Comparison of ENCODE assay signal across 1 cellular context in the genomic region with DNA sequence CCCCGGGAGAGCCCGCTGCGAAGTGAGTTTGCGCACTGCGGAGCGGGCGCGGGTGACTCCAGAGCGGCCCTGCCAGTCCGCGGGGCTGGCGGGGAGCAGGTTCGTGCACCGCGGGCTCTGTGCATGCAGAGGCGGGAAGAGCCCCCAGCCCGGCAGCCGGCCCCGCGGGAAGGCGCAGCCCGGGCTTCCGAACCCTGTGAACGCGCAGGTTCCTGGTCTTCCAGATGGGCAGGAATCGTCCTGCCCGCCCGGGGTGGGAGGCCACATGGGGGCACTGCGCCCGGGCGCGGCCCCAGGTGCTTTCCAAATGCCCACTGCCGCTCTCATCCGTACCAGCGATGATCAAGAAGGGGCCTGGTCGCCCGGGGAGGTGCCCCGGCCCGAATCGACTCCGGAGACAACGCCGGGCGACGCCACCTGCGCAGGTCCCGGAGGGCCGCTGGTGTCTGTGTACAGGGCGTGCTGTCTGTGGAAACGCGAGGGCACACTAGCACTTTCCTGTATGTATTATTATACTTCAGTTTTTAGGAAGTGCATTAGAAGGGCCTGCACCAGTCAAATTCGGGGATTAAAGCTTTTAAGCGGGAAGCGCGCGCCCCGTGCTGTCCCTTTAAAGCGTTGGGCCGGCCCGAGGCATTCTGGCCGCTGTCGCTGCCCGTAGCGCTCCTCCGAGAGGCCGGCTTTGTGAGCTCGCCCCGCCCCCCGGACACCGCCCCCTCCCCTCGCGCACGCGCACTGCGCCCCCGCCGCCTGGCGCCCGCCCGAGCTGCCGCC.
TF ChIP-seq lines count a peak whose summit lies in the region.

A gene (plus strand): TSS at position 740 of the 774 bp plus-strand sequence. CDS start 3,796 bp downstream, outside the sequence.

TF ChIP-seq in HEK293, 187 proteins besides CTCF, POLR2A, EP300 and RAD21 (continued from another document):
- TF ChIP-seq, protein P1, sequence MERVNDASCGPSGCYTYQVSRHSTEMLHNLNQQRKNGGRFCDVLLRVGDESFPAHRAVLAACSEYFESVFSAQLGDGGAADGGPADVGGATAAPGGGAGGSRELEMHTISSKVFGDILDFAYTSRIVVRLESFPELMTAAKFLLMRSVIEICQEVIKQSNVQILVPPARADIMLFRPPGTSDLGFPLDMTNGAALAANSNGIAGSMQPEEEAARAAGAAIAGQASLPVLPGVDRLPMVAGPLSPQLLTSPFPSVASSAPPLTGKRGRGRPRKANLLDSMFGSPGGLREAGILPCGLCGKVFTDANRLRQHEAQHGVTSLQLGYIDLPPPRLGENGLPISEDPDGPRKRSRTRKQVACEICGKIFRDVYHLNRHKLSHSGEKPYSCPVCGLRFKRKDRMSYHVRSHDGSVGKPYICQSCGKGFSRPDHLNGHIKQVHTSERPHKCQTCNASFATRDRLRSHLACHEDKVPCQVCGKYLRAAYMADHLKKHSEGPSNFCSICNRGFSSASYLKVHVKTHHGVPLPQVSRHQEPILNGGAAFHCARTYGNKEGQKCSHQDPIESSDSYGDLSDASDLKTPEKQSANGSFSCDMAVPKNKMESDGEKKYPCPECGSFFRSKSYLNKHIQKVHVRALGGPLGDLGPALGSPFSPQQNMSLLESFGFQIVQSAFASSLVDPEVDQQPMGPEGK (tag by site-specific recombination; IDR thresholded peaks at IDR 0.05), result peak; percentile 87
- peak; percentile 29 for TF ChIP-seq ZNF561 (tag by site-specific recombination; IDR thresholded peaks at IDR 0.05; ENCODE audit: borderline replicate concordance)
- TF ChIP-seq ZBTB17 (tag by site-specific recombination; IDR thresholded peaks at IDR 0.05), result peak; percentile 85
- TF ChIP-seq ZSCAN30 (tag by site-specific recombination; IDR thresholded peaks at IDR 0.05), result peak; percentile 19
- no peak for TF ChIP-seq ZNF660 (tag by site-specific recombination; IDR thresholded peaks at IDR 0.05)
- peak; percentile 88 for TF ChIP-seq KLF16 (tag by site-specific recombination; IDR thresholded peaks at IDR 0.05)
- TF ChIP-seq, protein P2, sequence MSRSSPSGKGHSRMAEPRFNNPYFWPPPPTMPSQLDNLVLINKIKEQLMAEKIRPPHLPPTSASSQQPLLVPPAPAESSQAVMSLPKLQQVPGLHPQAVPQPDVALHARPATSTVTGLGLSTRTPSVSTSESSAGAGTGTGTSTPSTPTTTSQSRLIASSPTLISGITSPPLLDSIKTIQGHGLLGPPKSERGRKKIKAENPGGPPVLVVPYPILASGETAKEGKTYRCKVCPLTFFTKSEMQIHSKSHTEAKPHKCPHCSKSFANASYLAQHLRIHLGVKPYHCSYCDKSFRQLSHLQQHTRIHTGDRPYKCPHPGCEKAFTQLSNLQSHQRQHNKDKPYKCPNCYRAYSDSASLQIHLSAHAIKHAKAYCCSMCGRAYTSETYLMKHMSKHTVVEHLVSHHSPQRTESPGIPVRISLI (tag by site-specific recombination; IDR thresholded peaks at IDR 0.05), result no peak
- TF ChIP-seq ZNF623 (tag by site-specific recombination; IDR thresholded peaks at IDR 0.05), result 0 out of 2 replicates have a peak, but pooled peaks have one; percentile 18
- TF ChIP-seq, protein P3, sequence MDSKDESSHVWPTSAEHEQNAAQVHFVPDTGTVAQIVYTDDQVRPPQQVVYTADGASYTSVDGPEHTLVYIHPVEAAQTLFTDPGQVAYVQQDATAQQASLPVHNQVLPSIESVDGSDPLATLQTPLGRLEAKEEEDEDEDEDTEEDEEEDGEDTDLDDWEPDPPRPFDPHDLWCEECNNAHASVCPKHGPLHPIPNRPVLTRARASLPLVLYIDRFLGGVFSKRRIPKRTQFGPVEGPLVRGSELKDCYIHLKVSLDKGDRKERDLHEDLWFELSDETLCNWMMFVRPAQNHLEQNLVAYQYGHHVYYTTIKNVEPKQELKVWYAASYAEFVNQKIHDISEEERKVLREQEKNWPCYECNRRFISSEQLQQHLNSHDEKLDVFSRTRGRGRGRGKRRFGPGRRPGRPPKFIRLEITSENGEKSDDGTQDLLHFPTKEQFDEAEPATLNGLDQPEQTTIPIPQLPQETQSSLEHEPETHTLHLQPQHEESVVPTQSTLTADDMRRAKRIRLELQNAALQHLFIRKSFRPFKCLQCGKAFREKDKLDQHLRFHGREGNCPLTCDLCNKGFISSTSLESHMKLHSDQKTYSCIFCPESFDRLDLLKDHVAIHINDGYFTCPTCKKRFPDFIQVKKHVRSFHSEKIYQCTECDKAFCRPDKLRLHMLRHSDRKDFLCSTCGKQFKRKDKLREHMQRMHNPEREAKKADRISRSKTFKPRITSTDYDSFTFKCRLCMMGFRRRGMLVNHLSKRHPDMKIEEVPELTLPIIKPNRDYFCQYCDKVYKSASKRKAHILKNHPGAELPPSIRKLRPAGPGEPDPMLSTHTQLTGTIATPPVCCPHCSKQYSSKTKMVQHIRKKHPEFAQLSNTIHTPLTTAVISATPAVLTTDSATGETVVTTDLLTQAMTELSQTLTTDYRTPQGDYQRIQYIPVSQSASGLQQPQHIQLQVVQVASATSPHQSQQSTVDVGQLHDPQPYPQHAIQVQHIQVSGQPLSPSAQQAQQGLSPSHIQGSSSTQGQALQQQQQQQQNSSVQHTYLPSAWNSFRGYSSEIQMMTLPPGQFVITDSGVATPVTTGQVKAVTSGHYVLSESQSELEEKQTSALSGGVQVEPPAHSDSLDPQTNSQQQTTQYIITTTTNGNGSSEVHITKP (tag by site-specific recombination; IDR thresholded peaks at IDR 0.05), result peak; percentile 100
- TF ChIP-seq, protein P4, sequence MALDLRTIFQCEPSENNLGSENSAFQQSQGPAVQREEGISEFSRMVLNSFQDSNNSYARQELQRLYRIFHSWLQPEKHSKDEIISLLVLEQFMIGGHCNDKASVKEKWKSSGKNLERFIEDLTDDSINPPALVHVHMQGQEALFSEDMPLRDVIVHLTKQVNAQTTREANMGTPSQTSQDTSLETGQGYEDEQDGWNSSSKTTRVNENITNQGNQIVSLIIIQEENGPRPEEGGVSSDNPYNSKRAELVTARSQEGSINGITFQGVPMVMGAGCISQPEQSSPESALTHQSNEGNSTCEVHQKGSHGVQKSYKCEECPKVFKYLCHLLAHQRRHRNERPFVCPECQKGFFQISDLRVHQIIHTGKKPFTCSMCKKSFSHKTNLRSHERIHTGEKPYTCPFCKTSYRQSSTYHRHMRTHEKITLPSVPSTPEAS (tag by site-specific recombination; IDR thresholded peaks at IDR 0.05), result no peak
- 0 out of 2 replicates have a peak, but pooled peaks have one; percentile 19 for TF ChIP-seq ZNF24 (tag by site-specific recombination; IDR thresholded peaks at IDR 0.05)
- TF ChIP-seq ZNF501 (tag by site-specific recombination; IDR thresholded peaks at IDR 0.05), result peak; percentile 47; the same call in 1 of the 2 replicates
- TF ChIP-seq, protein P5, sequence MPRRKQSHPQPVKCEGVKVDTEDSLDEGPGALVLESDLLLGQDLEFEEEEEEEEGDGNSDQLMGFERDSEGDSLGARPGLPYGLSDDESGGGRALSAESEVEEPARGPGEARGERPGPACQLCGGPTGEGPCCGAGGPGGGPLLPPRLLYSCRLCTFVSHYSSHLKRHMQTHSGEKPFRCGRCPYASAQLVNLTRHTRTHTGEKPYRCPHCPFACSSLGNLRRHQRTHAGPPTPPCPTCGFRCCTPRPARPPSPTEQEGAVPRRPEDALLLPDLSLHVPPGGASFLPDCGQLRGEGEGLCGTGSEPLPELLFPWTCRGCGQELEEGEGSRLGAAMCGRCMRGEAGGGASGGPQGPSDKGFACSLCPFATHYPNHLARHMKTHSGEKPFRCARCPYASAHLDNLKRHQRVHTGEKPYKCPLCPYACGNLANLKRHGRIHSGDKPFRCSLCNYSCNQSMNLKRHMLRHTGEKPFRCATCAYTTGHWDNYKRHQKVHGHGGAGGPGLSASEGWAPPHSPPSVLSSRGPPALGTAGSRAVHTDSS (tag by site-specific recombination; IDR thresholded peaks at IDR 0.05), result peak; percentile 21; the same call in 1 of the 2 replicates
- TF ChIP-seq KLF10 (tag by site-specific recombination; IDR thresholded peaks at IDR 0.05), result peak; percentile 67
- TF ChIP-seq ZEB2 (tag by site-specific recombination; IDR thresholded peaks at IDR 0.05), result peak; percentile 82
- TF ChIP-seq ZNF510 (tag by site-specific recombination; IDR thresholded peaks at IDR 0.05; ENCODE audit: insufficient replicate concordance), result no peak
- TF ChIP-seq, protein P6, sequence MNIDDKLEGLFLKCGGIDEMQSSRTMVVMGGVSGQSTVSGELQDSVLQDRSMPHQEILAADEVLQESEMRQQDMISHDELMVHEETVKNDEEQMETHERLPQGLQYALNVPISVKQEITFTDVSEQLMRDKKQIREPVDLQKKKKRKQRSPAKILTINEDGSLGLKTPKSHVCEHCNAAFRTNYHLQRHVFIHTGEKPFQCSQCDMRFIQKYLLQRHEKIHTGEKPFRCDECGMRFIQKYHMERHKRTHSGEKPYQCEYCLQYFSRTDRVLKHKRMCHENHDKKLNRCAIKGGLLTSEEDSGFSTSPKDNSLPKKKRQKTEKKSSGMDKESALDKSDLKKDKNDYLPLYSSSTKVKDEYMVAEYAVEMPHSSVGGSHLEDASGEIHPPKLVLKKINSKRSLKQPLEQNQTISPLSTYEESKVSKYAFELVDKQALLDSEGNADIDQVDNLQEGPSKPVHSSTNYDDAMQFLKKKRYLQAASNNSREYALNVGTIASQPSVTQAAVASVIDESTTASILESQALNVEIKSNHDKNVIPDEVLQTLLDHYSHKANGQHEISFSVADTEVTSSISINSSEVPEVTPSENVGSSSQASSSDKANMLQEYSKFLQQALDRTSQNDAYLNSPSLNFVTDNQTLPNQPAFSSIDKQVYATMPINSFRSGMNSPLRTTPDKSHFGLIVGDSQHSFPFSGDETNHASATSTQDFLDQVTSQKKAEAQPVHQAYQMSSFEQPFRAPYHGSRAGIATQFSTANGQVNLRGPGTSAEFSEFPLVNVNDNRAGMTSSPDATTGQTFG (tag by site-specific recombination; IDR thresholded peaks at IDR 0.05; ENCODE audit: borderline replicate concordance), result no peak
- TF ChIP-seq, protein P7, sequence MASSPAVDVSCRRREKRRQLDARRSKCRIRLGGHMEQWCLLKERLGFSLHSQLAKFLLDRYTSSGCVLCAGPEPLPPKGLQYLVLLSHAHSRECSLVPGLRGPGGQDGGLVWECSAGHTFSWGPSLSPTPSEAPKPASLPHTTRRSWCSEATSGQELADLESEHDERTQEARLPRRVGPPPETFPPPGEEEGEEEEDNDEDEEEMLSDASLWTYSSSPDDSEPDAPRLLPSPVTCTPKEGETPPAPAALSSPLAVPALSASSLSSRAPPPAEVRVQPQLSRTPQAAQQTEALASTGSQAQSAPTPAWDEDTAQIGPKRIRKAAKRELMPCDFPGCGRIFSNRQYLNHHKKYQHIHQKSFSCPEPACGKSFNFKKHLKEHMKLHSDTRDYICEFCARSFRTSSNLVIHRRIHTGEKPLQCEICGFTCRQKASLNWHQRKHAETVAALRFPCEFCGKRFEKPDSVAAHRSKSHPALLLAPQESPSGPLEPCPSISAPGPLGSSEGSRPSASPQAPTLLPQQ (tag by site-specific recombination; IDR thresholded peaks at IDR 0.05), result peak; percentile 74
- peak; percentile 82 for TF ChIP-seq ZIC2 (tag by site-specific recombination; IDR thresholded peaks at IDR 0.05)
- TF ChIP-seq KLF1 (tag by site-specific recombination; IDR thresholded peaks at IDR 0.05), result 0 out of 2 replicates have a peak, but pooled peaks have one; percentile 8
- TF ChIP-seq, protein P8, sequence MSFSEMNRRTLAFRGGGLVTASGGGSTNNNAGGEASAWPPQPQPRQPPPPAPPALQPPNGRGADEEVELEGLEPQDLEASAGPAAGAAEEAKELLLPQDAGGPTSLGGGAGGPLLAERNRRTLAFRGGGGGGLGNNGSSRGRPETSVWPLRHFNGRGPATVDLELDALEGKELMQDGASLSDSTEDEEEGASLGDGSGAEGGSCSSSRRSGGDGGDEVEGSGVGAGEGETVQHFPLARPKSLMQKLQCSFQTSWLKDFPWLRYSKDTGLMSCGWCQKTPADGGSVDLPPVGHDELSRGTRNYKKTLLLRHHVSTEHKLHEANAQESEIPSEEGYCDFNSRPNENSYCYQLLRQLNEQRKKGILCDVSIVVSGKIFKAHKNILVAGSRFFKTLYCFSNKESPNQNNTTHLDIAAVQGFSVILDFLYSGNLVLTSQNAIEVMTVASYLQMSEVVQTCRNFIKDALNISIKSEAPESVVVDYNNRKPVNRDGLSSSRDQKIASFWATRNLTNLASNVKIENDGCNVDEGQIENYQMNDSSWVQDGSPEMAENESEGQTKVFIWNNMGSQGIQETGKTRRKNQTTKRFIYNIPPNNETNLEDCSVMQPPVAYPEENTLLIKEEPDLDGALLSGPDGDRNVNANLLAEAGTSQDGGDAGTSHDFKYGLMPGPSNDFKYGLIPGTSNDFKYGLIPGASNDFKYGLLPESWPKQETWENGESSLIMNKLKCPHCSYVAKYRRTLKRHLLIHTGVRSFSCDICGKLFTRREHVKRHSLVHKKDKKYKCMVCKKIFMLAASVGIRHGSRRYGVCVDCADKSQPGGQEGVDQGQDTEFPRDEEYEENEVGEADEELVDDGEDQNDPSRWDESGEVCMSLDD (tag by site-specific recombination; IDR thresholded peaks at IDR 0.05), result peak; percentile 70
